8 cellular contexts compared by ENCODE assay signal in genomic region chr13:19861762-19862161, GRCh38.
A peak's percentile ranks its signal among the peaks of the same experiment; 100 is the strongest.
DNase-seq lines count a peak whose midpoint lies in the region; ATAC-seq and TF ChIP-seq lines count a peak whose summit lies in the region.

No MANE protein-coding gene starts in this region.

- H3K4me3 ChIP-seq in GM12865 (ENCODE audit: low read depth, low read length) (peak overlapping the region; percentile 56), skeletal muscle cell (ENCODE audit: low read depth, low read length) (peak overlapping the region; percentile 88)

- DNase-seq in GM12865 (ENCODE audit: low read depth) (no peak), foreskin melanocyte (peak; percentile 8), skeletal muscle cell (ENCODE audit: low read depth) (no peak), midbrain (lab: John Stamatoyannopoulos, UW) (no peak), AML-193 (lab: John Stamatoyannopoulos, UW) (no peak)
- no peak for DNase-seq in activated CD4-positive, alpha-beta T cell treated with anti-CD3 and anti-CD28 coated beads, Interleukin-2, amount 50 U/mL, for 48 hours

- TF ChIP-seq CTCF in GM12865 (IDR thresholded peaks at IDR 0.05; ENCODE audit: insufficient read depth, low read depth, low read length, missing control alignments) (no peak), VCaP (conservative IDR thresholded peaks at IDR 0.05) (no peak)

- H3K27ac ChIP-seq in VCaP, result peak overlapping the region; percentile 87

- no peak for ATAC-seq in HG02852 (IDR thresholded peaks at IDR 0.05; ENCODE audit: unreplicated experiment)
